Comparison of ENCODE assay signal across 9 cellular contexts in the genomic region with DNA sequence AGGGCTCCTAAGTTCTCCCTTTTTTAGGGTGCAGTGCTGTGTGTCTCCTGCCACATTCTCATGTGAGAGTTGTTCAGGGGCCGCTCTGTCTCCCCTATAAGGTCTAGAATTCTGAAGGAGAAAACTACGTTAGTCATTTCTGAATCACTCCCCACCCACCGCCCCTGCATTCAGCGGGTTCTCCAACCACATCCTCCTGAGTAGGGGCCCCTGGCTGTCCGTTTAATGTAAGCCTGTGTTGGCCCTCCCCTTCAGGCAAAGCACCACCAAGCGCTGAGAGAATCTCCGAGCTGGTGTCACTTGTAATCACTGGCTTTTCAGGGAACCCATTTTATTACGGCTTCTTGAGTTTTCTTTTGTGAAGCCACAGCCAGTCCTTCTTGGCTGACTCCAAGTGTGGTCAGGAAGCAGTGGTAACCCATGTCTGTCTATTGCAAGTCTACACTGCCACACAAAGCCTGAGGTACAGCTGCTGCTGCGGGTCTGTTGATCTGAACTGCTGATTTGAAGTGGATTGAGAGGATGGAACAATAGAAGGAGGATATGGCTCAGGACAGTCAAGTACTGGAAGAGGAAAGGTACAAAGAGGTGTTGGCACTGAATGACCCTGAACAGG. TPM values are rescaled to one million over a fixed set of nuclear protein-coding genes. Genes with fewer than 3 reads are reported as not detected.
A peak's percentile ranks its signal among the peaks of the same experiment; 100 is the strongest.
DNase-seq lines count a peak whose midpoint lies in the region; ATAC-seq and TF ChIP-seq lines count a peak whose summit lies in the region.
"Had no signal": no experiment of that assay in that cellular context is flagged by ENCODE, and none has a peak within 500 bp of the region (broad histone marks: within the 10 kb centered on the region; RNA-seq: fewer than 3 reads in every experiment).

No MANE protein-coding gene starts in this region.

- H3K14ac ChIP-seq in IMR-90 (replicated peaks; ENCODE audit: low read depth, low read length), result peak overlapping the region; percentile 44; the same call in 1 of the 2 replicates

- no peaks in the 10 kb centered on the region for H3K27me3 ChIP-seq in CD4-positive, CD25-positive, alpha-beta regulatory T cell (ENCODE audit: control insufficient read depth, insufficient read depth, low read length)
- peaks cover under 1% of the 10 kb centered on the region; the same call in 1 of the 2 replicates for H3K27me3 ChIP-seq in IMR-90 (ENCODE audit: control insufficient read depth, insufficient read depth, low read length)
- no peaks in the 10 kb centered on the region for H3K27me3 ChIP-seq in skeletal muscle satellite cell (ENCODE audit: control insufficient read depth, insufficient read depth, low read length)

- H3K27ac Mint-ChIP-seq in CD4-positive, CD25-positive, alpha-beta regulatory T cell, result peak overlapping the region in 2 of 3 donors; percentile 34 to 76

- H3K27me3 Mint-ChIP-seq in CD4-positive, CD25-positive, alpha-beta regulatory T cell, result no peaks in the 10 kb centered on the region

- H2BK15ac ChIP-seq in IMR-90 (ENCODE audit: low read depth, low read length), result peak overlapping the region; percentile 76; the same call in 2 of the 3 replicates

- peak overlapping the region; percentile 49 for H3K4me3 ChIP-seq in CD4-positive, CD25-positive, alpha-beta regulatory T cell (ENCODE audit: low read depth, low read length)
- H3K4me3 ChIP-seq in IMR-90 (ENCODE audit: insufficient read depth, low read depth, low read length) (no peak overlapping the region), skeletal muscle satellite cell (ENCODE audit: low read length) (no peak overlapping the region)

- DNase-seq in CD4-positive, CD25-positive, alpha-beta regulatory T cell, result peak in 2 of 3 donors; percentile 47 to 94
- DNase-seq in IMR-90, result peak; percentile 72
- peak; percentile 29 for DNase-seq in activated CD8-positive, alpha-beta memory T cell treated with anti-CD3 and anti-CD28 coated beads, Interleukin-2, amount 50 U/mL, for 1 hour (ENCODE audit: extremely low read depth)
- no peak for DNase-seq in SKM-1 (lab: John Stamatoyannopoulos, UW; ENCODE audit: unreplicated experiment)
- no peak for DNase-seq in left colon
- no peak for DNase-seq in epidermal melanocyte (ENCODE audit: insufficient read length, low spot score)

- dilution Hi-C loops in IMR-90 (cut with HindIII; ENCODE audit: low sequenced_read_pairs, unreplicated experiment), result no loop called here

- peak overlapping the region; percentile 87 for H2AFZ ChIP-seq in IMR-90 (replicated peaks; ENCODE audit: low read length, poor library complexity)

- ATAC-seq in CD4-positive, CD25-positive, alpha-beta regulatory T cell (ENCODE audit: low read depth in 2 of 2), result peak; percentile 93 to 95
- ATAC-seq in GM21423 (IDR thresholded peaks at IDR 0.05; ENCODE audit: unreplicated experiment) (peak; percentile 86), IMR-90 (ENCODE audit: low read depth) (peak; percentile 58), left colon (no peak)

- peak overlapping the region; percentile 30; the same call in 1 of the 2 replicates for H3K4me2 ChIP-seq in IMR-90 (ENCODE audit: low read depth, low read length)
- H3K4me2 ChIP-seq in skeletal muscle satellite cell (ENCODE audit: low read length), result peak overlapping the region; percentile 0

- peak overlapping the region; percentile 16 for H2BK120ac ChIP-seq in IMR-90 (ENCODE audit: low read depth, low read length)

- in situ Hi-C loops in IMR-90 (cut with MboI; ENCODE audit: low sequenced_read_pairs), result no loop called here

- POLR2A ChIA-PET in IMR-90 (lab: Charles Lee; ENCODE audit: unreplicated experiment), result no interaction called here

- H3K4ac ChIP-seq in IMR-90 (ENCODE audit: low read depth, low read length), result peak overlapping the region; percentile 50

- peak overlapping the region; percentile 43 for H3K27ac ChIP-seq in CD4-positive, CD25-positive, alpha-beta regulatory T cell (ENCODE audit: insufficient read depth, low read length, poor library complexity, severe bottlenecking)
- H3K27ac ChIP-seq in IMR-90 (ENCODE audit: insufficient read depth, low read length), result no peak overlapping the region

- H3K23ac ChIP-seq in IMR-90 (ENCODE audit: low read depth, low read length), result peak overlapping the region; percentile 48; the same call in 1 of the 2 replicates

- peaks cover 0 to 34% (median 19%) of the 10 kb centered on the region in 4 donors for H3K4me1 Mint-ChIP-seq in CD4-positive, CD25-positive, alpha-beta regulatory T cell

- H4K20me1 ChIP-seq in IMR-90 (ENCODE audit: insufficient read depth, low read length), result no peaks in the 10 kb centered on the region

- H3K36me3 Mint-ChIP-seq in CD4-positive, CD25-positive, alpha-beta regulatory T cell, result peaks cover 8% of the 10 kb centered on the region

- BruUV-seq in IMR-90 (replicated peaks; lab: Mats Ljungman, UMichigan), result no TSS peak

- no peak for TF ChIP-seq CTCF in IMR-90 (conservative IDR thresholded peaks at IDR 0.05; ENCODE audit: low read depth, low read length)

- H3K79me1 ChIP-seq in IMR-90 (ENCODE audit: low read depth in 1 of 2, low read length in 2 of 2), result no peaks in the 10 kb centered on the region

- peaks cover 0 to 8% of the 10 kb centered on the region in 2 experiments for H3K9me3 ChIP-seq in CD4-positive, CD25-positive, alpha-beta regulatory T cell (ENCODE audit: control insufficient read depth in 2 of 2, low read length in 2 of 2)
- H3K9me3 ChIP-seq in IMR-90 (ENCODE audit: control insufficient read depth, insufficient read depth, low read length) (peaks cover 5% of the 10 kb centered on the region), skeletal muscle satellite cell (replicated peaks; ENCODE audit: low read length) (no peaks in the 10 kb centered on the region)

- no peak for TF ChIP-seq POLR2A in IMR-90 (IDR thresholded peaks at IDR 0.05; ENCODE audit: low read depth, low read length)

- H3K56ac ChIP-seq in IMR-90 (ENCODE audit: extremely low read depth, insufficient read depth, low read length), result no peak overlapping the region

- 60% methylated on average over 4 of the region's 9 CpGs; no CpG with 5 or more reads in 1 of the 2 experiments for WGBS in IMR-90 (ENCODE audit: extremely low coverage in 2 of 2, insufficient read length in 1 of 2), 2 experiments

- H3K18ac ChIP-seq in IMR-90 (ENCODE audit: low read depth, low read length), result peak overlapping the region; percentile 35; the same call in 1 of the 2 replicates

- CTCF ChIA-PET in IMR-90 (lab: Yijun Ruan, JAX), result no interaction called here

- H3K4me1 ChIP-seq in CD4-positive, CD25-positive, alpha-beta regulatory T cell (ENCODE audit: control insufficient read depth, insufficient read depth, low read length, poor library complexity, severe bottlenecking), result peaks cover 17% of the 10 kb centered on the region
- H3K4me1 ChIP-seq in IMR-90 (ENCODE audit: control insufficient read depth, insufficient read depth, low read length), result peaks cover 6% of the 10 kb centered on the region; the same call in 1 of the 2 replicates
- peaks cover 12% of the 10 kb centered on the region for H3K4me1 ChIP-seq in skeletal muscle satellite cell (ENCODE audit: control insufficient read depth, insufficient read depth, low read length)

- TF ChIP-seq RAD21 in IMR-90 (IDR thresholded peaks at IDR 0.05; ENCODE audit: low read length), result no peak

- no peaks in the 10 kb centered on the region for H3K36me3 ChIP-seq in CD4-positive, CD25-positive, alpha-beta regulatory T cell (ENCODE audit: control insufficient read depth, insufficient read depth, low read length)
- H3K36me3 ChIP-seq in IMR-90 (ENCODE audit: control insufficient read depth, insufficient read depth, low read length), result no peaks in the 10 kb centered on the region
- H3K36me3 ChIP-seq in skeletal muscle satellite cell (ENCODE audit: insufficient read depth, low read length), result no peaks in the 10 kb centered on the region

- H2AK5ac ChIP-seq in IMR-90 (ENCODE audit: low read depth, low read length), result no peak overlapping the region; the same call in 1 of the 2 replicates

- H2BK5ac ChIP-seq in IMR-90 (ENCODE audit: low read depth, low read length, poor library complexity, severe bottlenecking), result peak overlapping the region; percentile 4

- intact Hi-C loops in IMR-90 (cut with micrococcal nuclease) (no loop called here), left colon (cut with DNase I, micrococcal nuclease) (no loop called here)

- H3K9me1 ChIP-seq in IMR-90 (ENCODE audit: insufficient read depth, low read length), result no peaks in the 10 kb centered on the region

- H4K91ac ChIP-seq in IMR-90 (ENCODE audit: insufficient read depth, low read depth, low read length), result no peak overlapping the region

- H2BK20ac ChIP-seq in IMR-90 (ENCODE audit: low read depth, low read length), result peak overlapping the region; percentile 49; the same call in 1 of the 2 replicates

- H2AK9ac ChIP-seq in IMR-90 (replicated peaks; ENCODE audit: low read depth, low read length, poor library complexity), result peak overlapping the region; percentile 63

- H3K4me3 Mint-ChIP-seq in CD4-positive, CD25-positive, alpha-beta regulatory T cell, result peak overlapping the region; percentile 25 to 71 (median 53)

- H4K5ac ChIP-seq in IMR-90 (ENCODE audit: low read depth, low read length), result no peak overlapping the region

- peak overlapping the region in 1 of 2 experiments; percentile 54; a peak in 2 of 4 replicates for H4K8ac ChIP-seq in IMR-90 (ENCODE audit: low read depth in 2 of 2, low read length in 2 of 2)

- peaks cover 0 to 12% (median 6%) of the 10 kb centered on the region in 7 donors for H3K9me3 Mint-ChIP-seq in CD4-positive, CD25-positive, alpha-beta regulatory T cell

- no peak overlapping the region for H3K9ac ChIP-seq in IMR-90 (ENCODE audit: low read depth, low read length)
- no peak overlapping the region for H3K9ac ChIP-seq in skeletal muscle satellite cell (ENCODE audit: low read depth, low read length)

TF ChIP-seq in IMR-90, 13 proteins besides CTCF, POLR2A, EP300 and RAD21 (continues in another document):
- TF ChIP-seq BHLHE40 (IDR thresholded peaks at IDR 0.05; ENCODE audit: low read depth, low read length) (no peak), SMC3 (IDR thresholded peaks at IDR 0.05; ENCODE audit: low read depth, low read length) (no peak)

RNA-seq across cellular contexts. Expression of a gene that starts 16.9 kb away (rescaled TPM):
- total RNA-seq in CD4-positive, CD25-positive, alpha-beta regulatory T cell, result not detected
- polyA plus RNA-seq in CD4-positive, CD25-positive, alpha-beta regulatory T cell, result not detected
- under 0.01 TPM in 1 of 2 replicates, not detected in the other for total RNA-seq in IMR-90 (2012; rRNA removed)
- not detected in 2 replicates for polyA plus RNA-seq in IMR-90 (2012; rRNA removed)
- polyA plus RNA-seq in IMR-90 (2012; cell fraction: cytosol; rRNA removed), result not detected in 2 replicates
- 0.01 TPM in 2 replicates for polyA plus RNA-seq in IMR-90 (2012; cell fraction: nucleus; rRNA removed; ENCODE audit: low replicate concordance)
- total RNA-seq in skeletal muscle satellite cell (2012; rRNA removed), result not detected in 2 replicates
- under 1 TPM in 1 of 2 donors, not detected in 1; 0.27 TPM for total RNA-seq in left colon
- total RNA-seq: bronchial epithelial cell had no signal

RNA-seq across cellular contexts. Expression of a gene that starts 56.1 kb away (rescaled TPM):
- total RNA-seq in CD4-positive, CD25-positive, alpha-beta regulatory T cell, result 27.7 TPM
- 10 to 100 TPM; 15.6 to 18.7 (median 18.0) TPM for polyA plus RNA-seq in CD4-positive, CD25-positive, alpha-beta regulatory T cell
- total RNA-seq in IMR-90 (2012; rRNA removed) (29.6 and 36.7 TPM in 2 replicates), left colon (10 to 100 TPM in 1 of 2 donors, 1 to 10 TPM in 1; 7.8 to 14.9 TPM)
- polyA plus RNA-seq in IMR-90 (2012; rRNA removed), result 18.6 and 21.4 TPM in 2 replicates
- polyA plus RNA-seq in IMR-90 (2012; cell fraction: cytosol; rRNA removed), result 4.9 and 9.7 TPM in 2 replicates
- 1.7 and 10.6 TPM in 2 replicates for polyA plus RNA-seq in IMR-90 (2012; cell fraction: nucleus; rRNA removed; ENCODE audit: low replicate concordance)
- total RNA-seq in skeletal muscle satellite cell (2012; rRNA removed), result 15.2 and 18.1 TPM in 2 replicates

Comparison
In these comparisons a context has a peak if more than half of its experiments do, and no peak if none do; other contexts are left out.
1. DNase-seq: peak in CD4-positive, CD25-positive, alpha-beta regulatory T cell (2 of 3), IMR-90 (single experiment) and activated CD8-positive, alpha-beta memory T cell treated with anti-CD3 and anti-CD28 coated beads, Interleukin-2, amount 50 U/mL, for 1 hour (single experiment); none in SKM-1 (single experiment), left colon (0 of 2) and epidermal melanocyte (single experiment).